In the genomic region with DNA sequence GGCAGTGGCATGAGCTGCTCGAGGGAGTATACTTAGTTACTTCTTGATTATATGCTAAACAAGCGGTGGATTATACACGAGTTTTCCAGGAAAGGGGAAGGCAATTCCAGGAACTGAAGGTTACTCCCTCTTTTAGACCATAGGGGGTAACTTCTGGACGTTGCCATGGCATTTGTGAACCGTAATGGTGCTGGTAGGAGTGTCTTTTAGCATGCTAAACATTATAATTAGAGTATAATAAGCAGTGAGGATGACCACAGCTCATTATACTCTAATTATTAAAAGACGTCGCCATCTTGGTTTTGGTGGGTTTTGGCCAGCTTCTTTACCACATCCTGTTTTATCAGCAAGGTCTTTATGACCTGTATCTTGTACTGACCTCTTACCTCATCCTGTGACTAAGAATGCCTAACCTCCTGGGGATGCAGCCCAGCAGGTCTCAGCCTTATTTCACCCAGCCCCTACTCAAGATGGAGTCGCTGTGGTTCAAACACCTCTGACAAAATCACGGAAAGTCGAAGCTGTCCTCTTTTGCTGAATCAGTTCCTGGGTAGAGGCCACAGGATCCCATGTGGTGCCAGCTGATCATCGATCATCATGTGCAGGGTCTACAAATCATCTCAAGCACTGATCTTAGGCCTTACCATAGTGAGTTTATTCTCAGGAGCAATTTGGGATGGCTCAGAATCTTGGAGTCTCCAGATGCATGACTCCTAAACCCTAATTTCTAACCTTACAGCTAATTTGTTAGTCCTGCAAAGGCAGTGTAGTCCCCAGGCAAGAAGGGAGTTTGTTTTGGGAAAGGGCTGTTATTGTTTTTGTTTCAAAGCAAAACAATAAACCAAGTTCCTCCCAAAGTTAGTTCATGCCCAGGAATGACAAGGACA, we compare ENCODE assay signal across 1 cellular context.
A peak's percentile ranks its signal among the peaks of the same experiment; 100 is the strongest.
TF ChIP-seq lines count a peak whose summit lies in the region.

No MANE protein-coding gene starts in this region.

TF ChIP-seq in K562, 482 proteins besides CTCF, POLR2A, EP300 and RAD21 (continued from another document and continues in another):
- TF ChIP-seq CBX2 (IDR thresholded peaks at IDR 0.05; ENCODE audit: insufficient read depth, low read length, poor library complexity, severe bottlenecking): no peak
- no peak for TF ChIP-seq HEY1 (CRISPR knock-in tag; IDR thresholded peaks at IDR 0.05; ENCODE audit: borderline replicate concordance)
- peak; percentile 97 for TF ChIP-seq OTX1 (CRISPR knock-in tag; IDR thresholded peaks at IDR 0.05)
- peak; percentile 69 for TF ChIP-seq RFX1 (IDR thresholded peaks at IDR 0.05)
- peak; percentile 72 for TF ChIP-seq ETV1 (tag; conservative IDR thresholded peaks at IDR 0.05; ENCODE audit: low read depth)
- TF ChIP-seq, protein P1, sequence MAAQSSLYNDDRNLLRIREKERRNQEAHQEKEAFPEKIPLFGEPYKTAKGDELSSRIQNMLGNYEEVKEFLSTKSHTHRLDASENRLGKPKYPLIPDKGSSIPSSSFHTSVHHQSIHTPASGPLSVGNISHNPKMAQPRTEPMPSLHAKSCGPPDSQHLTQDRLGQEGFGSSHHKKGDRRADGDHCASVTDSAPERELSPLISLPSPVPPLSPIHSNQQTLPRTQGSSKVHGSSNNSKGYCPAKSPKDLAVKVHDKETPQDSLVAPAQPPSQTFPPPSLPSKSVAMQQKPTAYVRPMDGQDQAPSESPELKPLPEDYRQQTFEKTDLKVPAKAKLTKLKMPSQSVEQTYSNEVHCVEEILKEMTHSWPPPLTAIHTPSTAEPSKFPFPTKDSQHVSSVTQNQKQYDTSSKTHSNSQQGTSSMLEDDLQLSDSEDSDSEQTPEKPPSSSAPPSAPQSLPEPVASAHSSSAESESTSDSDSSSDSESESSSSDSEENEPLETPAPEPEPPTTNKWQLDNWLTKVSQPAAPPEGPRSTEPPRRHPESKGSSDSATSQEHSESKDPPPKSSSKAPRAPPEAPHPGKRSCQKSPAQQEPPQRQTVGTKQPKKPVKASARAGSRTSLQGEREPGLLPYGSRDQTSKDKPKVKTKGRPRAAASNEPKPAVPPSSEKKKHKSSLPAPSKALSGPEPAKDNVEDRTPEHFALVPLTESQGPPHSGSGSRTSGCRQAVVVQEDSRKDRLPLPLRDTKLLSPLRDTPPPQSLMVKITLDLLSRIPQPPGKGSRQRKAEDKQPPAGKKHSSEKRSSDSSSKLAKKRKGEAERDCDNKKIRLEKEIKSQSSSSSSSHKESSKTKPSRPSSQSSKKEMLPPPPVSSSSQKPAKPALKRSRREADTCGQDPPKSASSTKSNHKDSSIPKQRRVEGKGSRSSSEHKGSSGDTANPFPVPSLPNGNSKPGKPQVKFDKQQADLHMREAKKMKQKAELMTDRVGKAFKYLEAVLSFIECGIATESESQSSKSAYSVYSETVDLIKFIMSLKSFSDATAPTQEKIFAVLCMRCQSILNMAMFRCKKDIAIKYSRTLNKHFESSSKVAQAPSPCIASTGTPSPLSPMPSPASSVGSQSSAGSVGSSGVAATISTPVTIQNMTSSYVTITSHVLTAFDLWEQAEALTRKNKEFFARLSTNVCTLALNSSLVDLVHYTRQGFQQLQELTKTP (IDR thresholded peaks at IDR 0.05; ENCODE audit: low read depth in 1 of 2, partially characterized antibody in 2 of 2): no peak
- peak; percentile 100 for TF ChIP-seq ZNF175 (CRISPR knock-in tag; IDR thresholded peaks at IDR 0.05; ENCODE audit: low read depth)
- TF ChIP-seq, protein P2, sequence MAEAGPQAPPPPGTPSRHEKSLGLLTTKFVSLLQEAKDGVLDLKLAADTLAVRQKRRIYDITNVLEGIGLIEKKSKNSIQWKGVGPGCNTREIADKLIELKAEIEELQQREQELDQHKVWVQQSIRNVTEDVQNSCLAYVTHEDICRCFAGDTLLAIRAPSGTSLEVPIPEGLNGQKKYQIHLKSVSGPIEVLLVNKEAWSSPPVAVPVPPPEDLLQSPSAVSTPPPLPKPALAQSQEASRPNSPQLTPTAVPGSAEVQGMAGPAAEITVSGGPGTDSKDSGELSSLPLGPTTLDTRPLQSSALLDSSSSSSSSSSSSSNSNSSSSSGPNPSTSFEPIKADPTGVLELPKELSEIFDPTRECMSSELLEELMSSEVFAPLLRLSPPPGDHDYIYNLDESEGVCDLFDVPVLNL (CRISPR knock-in tag; IDR thresholded peaks at IDR 0.05; ENCODE audit: low read depth): no peak
- TF ChIP-seq CBFA2T2 (conservative IDR thresholded peaks at IDR 0.05): no peak
- TF ChIP-seq, protein P3, sequence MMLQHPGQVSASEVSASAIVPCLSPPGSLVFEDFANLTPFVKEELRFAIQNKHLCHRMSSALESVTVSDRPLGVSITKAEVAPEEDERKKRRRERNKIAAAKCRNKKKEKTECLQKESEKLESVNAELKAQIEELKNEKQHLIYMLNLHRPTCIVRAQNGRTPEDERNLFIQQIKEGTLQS (IDR thresholded peaks at IDR 0.05): peak; percentile 36; the same call in 1 of the 2 replicates
- TF ChIP-seq, protein P3 (CRISPR knock-in tag; conservative IDR thresholded peaks at IDR 0.05): no peak
- no peak for TF ChIP-seq CAMTA2 (CRISPR knock-in tag; conservative IDR thresholded peaks at IDR 0.05)
- TF ChIP-seq, protein P4, sequence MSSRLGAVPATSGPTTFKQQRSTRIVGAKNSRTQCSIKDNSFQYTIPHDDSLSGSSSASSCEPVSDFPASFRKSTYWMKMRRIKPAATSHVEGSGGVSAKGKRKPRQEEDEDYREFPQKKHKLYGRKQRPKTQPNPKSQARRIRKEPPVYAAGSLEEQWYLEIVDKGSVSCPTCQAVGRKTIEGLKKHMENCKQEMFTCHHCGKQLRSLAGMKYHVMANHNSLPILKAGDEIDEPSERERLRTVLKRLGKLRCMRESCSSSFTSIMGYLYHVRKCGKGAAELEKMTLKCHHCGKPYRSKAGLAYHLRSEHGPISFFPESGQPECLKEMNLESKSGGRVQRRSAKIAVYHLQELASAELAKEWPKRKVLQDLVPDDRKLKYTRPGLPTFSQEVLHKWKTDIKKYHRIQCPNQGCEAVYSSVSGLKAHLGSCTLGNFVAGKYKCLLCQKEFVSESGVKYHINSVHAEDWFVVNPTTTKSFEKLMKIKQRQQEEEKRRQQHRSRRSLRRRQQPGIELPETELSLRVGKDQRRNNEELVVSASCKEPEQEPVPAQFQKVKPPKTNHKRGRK (tag; IDR thresholded peaks at IDR 0.05): no peak
- TF ChIP-seq, protein P5, sequence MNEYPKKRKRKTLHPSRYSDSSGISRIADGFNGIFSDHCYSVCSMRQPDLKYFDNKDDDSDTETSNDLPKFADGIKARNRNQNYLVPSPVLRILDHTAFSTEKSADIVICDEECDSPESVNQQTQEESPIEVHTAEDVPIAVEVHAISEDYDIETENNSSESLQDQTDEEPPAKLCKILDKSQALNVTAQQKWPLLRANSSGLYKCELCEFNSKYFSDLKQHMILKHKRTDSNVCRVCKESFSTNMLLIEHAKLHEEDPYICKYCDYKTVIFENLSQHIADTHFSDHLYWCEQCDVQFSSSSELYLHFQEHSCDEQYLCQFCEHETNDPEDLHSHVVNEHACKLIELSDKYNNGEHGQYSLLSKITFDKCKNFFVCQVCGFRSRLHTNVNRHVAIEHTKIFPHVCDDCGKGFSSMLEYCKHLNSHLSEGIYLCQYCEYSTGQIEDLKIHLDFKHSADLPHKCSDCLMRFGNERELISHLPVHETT (CRISPR knock-in tag; conservative IDR thresholded peaks at IDR 0.05 in 1 of 2, IDR thresholded peaks at IDR 0.05 in 1 of 2): peak in 1 of 2 experiments; percentile 98; a peak in 2 of 4 replicates
- no peak for TF ChIP-seq FOXA1 (IDR thresholded peaks at IDR 0.05; ENCODE audit: borderline replicate concordance)
- peak; percentile 77 for TF ChIP-seq STAT5A (IDR thresholded peaks at IDR 0.05; ENCODE audit: borderline replicate concordance, low read length)
- TF ChIP-seq STAT5B (CRISPR knock-in tag; IDR thresholded peaks at IDR 0.05): no peak
- TF ChIP-seq ZNF589 (CRISPR knock-in tag; IDR thresholded peaks at IDR 0.05; ENCODE audit: low read depth): peak; percentile 100
- no peak for TF ChIP-seq PCBP2 (IDR thresholded peaks at IDR 0.05; ENCODE audit: low read depth, low read length, poor library complexity, severe bottlenecking)
- no peak for TF ChIP-seq KAT2B (IDR thresholded peaks at IDR 0.05; ENCODE audit: low read depth, low read length)
- peak; percentile 60; the same call in 1 of the 2 replicates for TF ChIP-seq ZKSCAN3 (CRISPR knock-in tag; IDR thresholded peaks at IDR 0.05)
- TF ChIP-seq HNRNPK (IDR thresholded peaks at IDR 0.05; ENCODE audit: low read depth, low read length, poor library complexity, severe bottlenecking): no peak
- TF ChIP-seq NCOR1 (IDR thresholded peaks at IDR 0.05): no peak
- TF ChIP-seq SRSF3 (IDR thresholded peaks at IDR 0.05; ENCODE audit: insufficient read depth, low read length): no peak
- TF ChIP-seq SMAD2 (IDR thresholded peaks at IDR 0.05; ENCODE audit: low read depth, low read length): no peak
- TF ChIP-seq, protein P6, sequence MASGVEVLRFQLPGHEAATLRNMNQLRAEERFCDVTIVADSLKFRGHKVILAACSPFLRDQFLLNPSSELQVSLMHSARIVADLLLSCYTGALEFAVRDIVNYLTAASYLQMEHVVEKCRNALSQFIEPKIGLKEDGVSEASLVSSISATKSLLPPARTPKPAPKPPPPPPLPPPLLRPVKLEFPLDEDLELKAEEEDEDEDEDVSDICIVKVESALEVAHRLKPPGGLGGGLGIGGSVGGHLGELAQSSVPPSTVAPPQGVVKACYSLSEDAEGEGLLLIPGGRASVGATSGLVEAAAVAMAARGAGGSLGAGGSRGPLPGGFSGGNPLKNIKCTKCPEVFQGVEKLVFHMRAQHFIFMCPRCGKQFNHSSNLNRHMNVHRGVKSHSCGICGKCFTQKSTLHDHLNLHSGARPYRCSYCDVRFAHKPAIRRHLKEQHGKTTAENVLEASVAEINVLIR (CRISPR knock-in tag; IDR thresholded peaks at IDR 0.05): peak; percentile 82
- no peak for TF ChIP-seq CREM (IDR thresholded peaks at IDR 0.05; ENCODE audit: low read depth)
- no peak for TF ChIP-seq SP1 (CRISPR knock-in tag; IDR thresholded peaks at IDR 0.05)
- TF ChIP-seq KDM1A (IDR thresholded peaks at IDR 0.05): no peak
- TF ChIP-seq MTA1 (IDR thresholded peaks at IDR 0.05; ENCODE audit: borderline replicate concordance): no peak
- no peak for TF ChIP-seq CHCHD3 (CRISPR knock-in tag; IDR thresholded peaks at IDR 0.05)
- TF ChIP-seq DMBX1 (CRISPR knock-in tag; IDR thresholded peaks at IDR 0.05; ENCODE audit: borderline replicate concordance): peak; percentile 99
- TF ChIP-seq HSF4 (CRISPR knock-in tag; IDR thresholded peaks at IDR 0.05; ENCODE audit: borderline replicate concordance): peak; percentile 84; the same call in 1 of the 2 replicates
- TF ChIP-seq MEF2A (IDR thresholded peaks at IDR 0.05; ENCODE audit: control insufficient read depth, low read depth, low read length): no peak
- TF ChIP-seq ZNF583 (CRISPR knock-in tag; IDR thresholded peaks at IDR 0.05): peak; percentile 98
- peak; percentile 91 for TF ChIP-seq ZNF561 (CRISPR knock-in tag; conservative IDR thresholded peaks at IDR 0.05)
- no peak for TF ChIP-seq ATF1 (CRISPR knock-in tag; IDR thresholded peaks at IDR 0.05)
- peak; percentile 59 for TF ChIP-seq ATF1 (tag; IDR thresholded peaks at IDR 0.05)
- no peak for TF ChIP-seq FOXM1 (IDR thresholded peaks at IDR 0.05; ENCODE audit: low read depth)
- no peak for TF ChIP-seq FOXM1 (CRISPR knock-in tag; IDR thresholded peaks at IDR 0.05; ENCODE audit: low read depth)
- TF ChIP-seq, protein P7, sequence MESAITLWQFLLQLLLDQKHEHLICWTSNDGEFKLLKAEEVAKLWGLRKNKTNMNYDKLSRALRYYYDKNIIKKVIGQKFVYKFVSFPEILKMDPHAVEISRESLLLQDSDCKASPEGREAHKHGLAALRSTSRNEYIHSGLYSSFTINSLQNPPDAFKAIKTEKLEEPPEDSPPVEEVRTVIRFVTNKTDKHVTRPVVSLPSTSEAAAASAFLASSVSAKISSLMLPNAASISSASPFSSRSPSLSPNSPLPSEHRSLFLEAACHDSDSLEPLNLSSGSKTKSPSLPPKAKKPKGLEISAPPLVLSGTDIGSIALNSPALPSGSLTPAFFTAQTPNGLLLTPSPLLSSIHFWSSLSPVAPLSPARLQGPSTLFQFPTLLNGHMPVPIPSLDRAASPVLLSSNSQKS (CRISPR knock-in tag; IDR thresholded peaks at IDR 0.05): peak; percentile 86; the same call in 1 of the 2 replicates
- peak; percentile 46; the same call in 1 of the 2 replicates for TF ChIP-seq ATF7 (IDR thresholded peaks at IDR 0.05)
- TF ChIP-seq NCOA4 (IDR thresholded peaks at IDR 0.05; ENCODE audit: partially characterized antibody): no peak
- peak; percentile 81 for TF ChIP-seq ZNF354B (CRISPR knock-in tag; IDR thresholded peaks at IDR 0.05)
- TF ChIP-seq KLF10 (CRISPR knock-in tag; IDR thresholded peaks at IDR 0.05): peak; percentile 87
- no peak for TF ChIP-seq YBX1 (IDR thresholded peaks at IDR 0.05)
- no peak for TF ChIP-seq MAFG (tag; conservative IDR thresholded peaks at IDR 0.05)
- no peak for TF ChIP-seq TOE1 (IDR thresholded peaks at IDR 0.05; ENCODE audit: borderline replicate concordance)
- no peak for TF ChIP-seq TOE1 (CRISPR knock-in tag; IDR thresholded peaks at IDR 0.05; ENCODE audit: borderline replicate concordance, low read depth)
- TF ChIP-seq, protein P8, sequence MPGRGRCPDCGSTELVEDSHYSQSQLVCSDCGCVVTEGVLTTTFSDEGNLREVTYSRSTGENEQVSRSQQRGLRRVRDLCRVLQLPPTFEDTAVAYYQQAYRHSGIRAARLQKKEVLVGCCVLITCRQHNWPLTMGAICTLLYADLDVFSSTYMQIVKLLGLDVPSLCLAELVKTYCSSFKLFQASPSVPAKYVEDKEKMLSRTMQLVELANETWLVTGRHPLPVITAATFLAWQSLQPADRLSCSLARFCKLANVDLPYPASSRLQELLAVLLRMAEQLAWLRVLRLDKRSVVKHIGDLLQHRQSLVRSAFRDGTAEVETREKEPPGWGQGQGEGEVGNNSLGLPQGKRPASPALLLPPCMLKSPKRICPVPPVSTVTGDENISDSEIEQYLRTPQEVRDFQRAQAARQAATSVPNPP (IDR thresholded peaks at IDR 0.05; ENCODE audit: borderline replicate concordance, insufficient read depth, insufficient read length): no peak
- TF ChIP-seq HLTF (IDR thresholded peaks at IDR 0.05): no peak
- TF ChIP-seq RBM22 (IDR thresholded peaks at IDR 0.05; ENCODE audit: low read depth, low read length, poor library complexity, severe bottlenecking): no peak
- no peak for TF ChIP-seq POLR2H (tag; IDR thresholded peaks at IDR 0.05; ENCODE audit: low read depth)
- no peak for TF ChIP-seq WHSC1 (IDR thresholded peaks at IDR 0.05; ENCODE audit: low read length)
- TF ChIP-seq SMAD1 (IDR thresholded peaks at IDR 0.05; ENCODE audit: low read depth, low read length, partially characterized antibody): no peak
- TF ChIP-seq, protein P9, sequence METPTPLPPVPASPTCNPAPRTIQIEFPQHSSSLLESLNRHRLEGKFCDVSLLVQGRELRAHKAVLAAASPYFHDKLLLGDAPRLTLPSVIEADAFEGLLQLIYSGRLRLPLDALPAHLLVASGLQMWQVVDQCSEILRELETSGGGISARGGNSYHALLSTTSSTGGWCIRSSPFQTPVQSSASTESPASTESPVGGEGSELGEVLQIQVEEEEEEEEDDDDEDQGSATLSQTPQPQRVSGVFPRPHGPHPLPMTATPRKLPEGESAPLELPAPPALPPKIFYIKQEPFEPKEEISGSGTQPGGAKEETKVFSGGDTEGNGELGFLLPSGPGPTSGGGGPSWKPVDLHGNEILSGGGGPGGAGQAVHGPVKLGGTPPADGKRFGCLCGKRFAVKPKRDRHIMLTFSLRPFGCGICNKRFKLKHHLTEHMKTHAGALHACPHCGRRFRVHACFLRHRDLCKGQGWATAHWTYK (CRISPR knock-in tag; IDR thresholded peaks at IDR 0.05): peak; percentile 96
- 0 out of 2 replicates have a peak, but pooled peaks have one; percentile 26 for TF ChIP-seq ESRRB (CRISPR knock-in tag; IDR thresholded peaks at IDR 0.05; ENCODE audit: borderline replicate concordance)
